In the genomic region with DNA sequence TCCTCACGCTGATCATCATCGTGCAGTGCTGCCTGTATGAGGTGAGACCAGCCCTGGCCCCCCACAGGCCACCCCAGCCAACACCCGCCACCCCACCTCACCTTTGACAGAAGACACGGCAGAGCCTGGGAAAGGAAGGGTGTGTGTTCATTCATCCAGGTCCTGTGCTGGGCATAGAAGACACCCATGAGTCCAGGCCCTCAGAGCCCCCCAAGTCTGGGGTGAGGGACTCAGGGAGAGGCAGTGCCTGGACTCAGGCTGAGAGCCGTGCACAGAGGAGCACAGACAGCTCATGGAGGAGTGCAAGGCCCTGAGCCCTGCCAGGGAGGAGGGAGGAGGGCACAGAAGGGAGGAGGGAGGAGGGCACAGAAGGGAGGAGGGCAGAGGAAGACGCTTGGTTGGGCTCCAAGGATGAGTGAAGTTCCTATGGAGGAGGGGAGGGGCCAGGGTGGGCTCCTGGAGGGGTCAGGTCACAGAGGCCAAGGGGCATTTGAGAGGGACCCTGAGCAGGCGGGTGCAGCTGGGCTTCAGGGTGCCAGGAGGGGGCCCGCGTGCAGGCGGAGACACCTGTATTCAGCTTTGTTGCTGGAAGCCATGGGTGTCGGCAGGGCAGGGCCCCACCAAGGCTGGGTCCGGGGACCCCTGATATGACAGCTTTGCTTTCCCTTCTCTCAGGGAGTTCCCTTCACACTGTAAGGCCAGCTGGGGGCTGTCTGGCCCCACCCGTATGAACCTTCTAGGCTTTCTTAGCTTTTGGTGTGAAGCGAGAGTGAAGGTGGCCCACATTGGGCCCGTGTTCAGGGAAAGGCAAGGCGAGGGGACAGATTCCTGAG, we compare ENCODE assay signal across 24 cellular contexts. TPM values are rescaled to one million over a fixed set of nuclear protein-coding genes. Genes with fewer than 3 reads are reported as not detected.
A peak's percentile ranks its signal among the peaks of the same experiment; 100 is the strongest.
DNase-seq lines count a peak whose midpoint lies in the region; ATAC-seq and TF ChIP-seq lines count a peak whose summit lies in the region.
"Had no signal": no experiment of that assay in that cellular context is flagged by ENCODE, and none has a peak within 500 bp of the region (broad histone marks: within the 10 kb centered on the region; RNA-seq: fewer than 3 reads in every experiment).

No MANE protein-coding gene starts in this region.

- TF ChIP-seq POLR2A in vagina (IDR thresholded peaks at IDR 0.05): no peak

- H3K4me3 Mint-ChIP-seq in mesothelial cell of epicardium: no peak overlapping the region
- H3K4me3 Mint-ChIP-seq: activated naive CD8-positive, alpha-beta T cell treated with anti-CD3 and anti-CD28 coated beads, Interleukin-2, amount 10 ng/mL, durations not matched to agents 7 days and 5 days; activated T-helper 17 cell treated with anti-CD3 and anti-CD28 coated beads, Interleukin-2, amount 50 U/mL, for 72 hours; neural progenitor cell had no signal

- TF ChIP-seq CTCF in mesothelial cell of epicardium (IDR thresholded peaks at IDR 0.05; ENCODE audit: unreplicated experiment): no peak
- TF ChIP-seq CTCF in vagina (IDR thresholded peaks at IDR 0.05): no peak

- no peaks in the 10 kb centered on the region for H3K36me3 ChIP-seq in vagina
- H3K36me3 ChIP-seq: neural progenitor cell, thyroid gland had no signal

- no peaks in the 10 kb centered on the region for H3K27me3 Mint-ChIP-seq in mesothelial cell of epicardium (ENCODE audit: low read depth)
- H3K27me3 Mint-ChIP-seq: activated naive CD8-positive, alpha-beta T cell treated with anti-CD3 and anti-CD28 coated beads, Interleukin-2, amount 10 ng/mL, durations not matched to agents 7 days and 5 days; activated T-helper 17 cell treated with anti-CD3 and anti-CD28 coated beads, Interleukin-2, amount 50 U/mL, for 72 hours; CD8-positive, alpha-beta memory T cell had no signal

- intact Hi-C loops in vagina (cut with DNase I): no loop called here

- H3K27me3 ChIP-seq in vagina: no peaks in the 10 kb centered on the region
- H3K27me3 ChIP-seq: esophagus muscularis mucosa, gastrocnemius medialis, neural progenitor cell, thyroid gland had no signal

- H3K27ac Mint-ChIP-seq in activated naive CD4-positive, alpha-beta T cell treated with anti-CD3 and anti-CD28 coated beads, Interleukin-2, amount 50 U/mL, for 72 hours: peak overlapping the region; percentile 31 to 44
- H3K27ac Mint-ChIP-seq in mesothelial cell of epicardium: peak overlapping the region; percentile 33
- H3K27ac Mint-ChIP-seq: activated naive CD8-positive, alpha-beta T cell treated with anti-CD3 and anti-CD28 coated beads, Interleukin-2, amount 10 ng/mL, durations not matched to agents 7 days and 5 days; activated T-helper 17 cell treated with anti-CD3 and anti-CD28 coated beads, Interleukin-2, amount 50 U/mL, for 72 hours had no signal

- peaks cover 48% of the 10 kb centered on the region for H3K4me1 ChIP-seq in vagina
- H3K4me1 ChIP-seq: neural progenitor cell had no signal

- H3K4me3 ChIP-seq in vagina: no peak overlapping the region
- H3K4me3 ChIP-seq: esophagus muscularis mucosa, gastrocnemius medialis, neural progenitor cell, thyroid gland had no signal

- DNase-seq in activated naive CD4-positive, alpha-beta T cell treated with anti-CD3 and anti-CD28 coated beads, Interleukin-2, amount 50 U/mL, for 72 hours (ENCODE audit: low spot score in 2 of 2): no peak
- no peak for DNase-seq in activated naive CD4-positive, alpha-beta T cell (lab: John Stamatoyannopoulos, UW)
- no peak for DNase-seq in mesothelial cell of epicardium (ENCODE audit: low spot score in 2 of 2, unreplicated experiment in 2 of 2)
- no peak for DNase-seq in vagina (ENCODE audit: extremely low spot score in 2 of 2)
- no peak for DNase-seq in NCI-H2029 (lab: John Stamatoyannopoulos, UW)
- DNase-seq: activated naive CD8-positive, alpha-beta T cell treated with anti-CD3 and anti-CD28 coated beads, Interleukin-2, amount 10 ng/mL, durations not matched to agents 7 days and 5 days; CD8-positive, alpha-beta memory T cell; cerebellar nuclear complex; DMS53; effector memory CD4-positive, alpha-beta T cell; gastrocnemius medialis; GF-D8; HCEC 1CT; hippocampal formation; left ventricle myocardium superior; NCI-H1694 treated with DMSO at 0.1 percent for 48 hours; NCI-H526 treated with DMSO at 0.1 percent for 48 hours; stimulated activated CD4-positive, alpha-beta T cell treated with anti-CD3 and anti-CD28 coated beads, Interleukin-1b, Interleukin-23, amount 100 ng/mL, for 48 hours; thyroid gland had no signal

- no peaks in the 10 kb centered on the region for H3K9me3 Mint-ChIP-seq in activated naive CD4-positive, alpha-beta T cell treated with anti-CD3 and anti-CD28 coated beads, Interleukin-2, amount 50 U/mL, for 72 hours
- no peaks in the 10 kb centered on the region for H3K9me3 Mint-ChIP-seq in mesothelial cell of epicardium
- H3K9me3 Mint-ChIP-seq: activated naive CD8-positive, alpha-beta T cell treated with anti-CD3 and anti-CD28 coated beads, Interleukin-2, amount 10 ng/mL, durations not matched to agents 7 days and 5 days; activated T-helper 17 cell treated with anti-CD3 and anti-CD28 coated beads, Interleukin-2, amount 50 U/mL, for 72 hours; CD8-positive, alpha-beta memory T cell; neural progenitor cell had no signal

- H3K27ac ChIP-seq in vagina: peak overlapping the region; percentile 90
- H3K27ac ChIP-seq: esophagus muscularis mucosa, gastrocnemius medialis, KMS-11, neural progenitor cell, thyroid gland had no signal

- H3K9me3 ChIP-seq in vagina: no peaks in the 10 kb centered on the region
- H3K9me3 ChIP-seq: esophagus muscularis mucosa, gastrocnemius medialis, thyroid gland had no signal

- ATAC-seq in activated naive CD4-positive, alpha-beta T cell treated with anti-CD3 and anti-CD28 coated beads, Interleukin-2, amount 50 U/mL, for 72 hours: no peak
- no peak for ATAC-seq in SK-N-SH treated with all-trans-retinoic acid at 6 μM for 48 hours
- ATAC-seq: activated T-helper 17 cell treated with anti-CD3 and anti-CD28 coated beads, Interleukin-2, amount 50 U/mL, for 72 hours; gastrocnemius medialis; left ventricle myocardium superior had no signal

- H3K36me3 Mint-ChIP-seq in activated naive CD4-positive, alpha-beta T cell treated with anti-CD3 and anti-CD28 coated beads, Interleukin-2, amount 50 U/mL, for 72 hours: no peaks in the 10 kb centered on the region
- no peaks in the 10 kb centered on the region for H3K36me3 Mint-ChIP-seq in mesothelial cell of epicardium
- H3K36me3 Mint-ChIP-seq: activated naive CD8-positive, alpha-beta T cell treated with anti-CD3 and anti-CD28 coated beads, Interleukin-2, amount 10 ng/mL, durations not matched to agents 7 days and 5 days had no signal

- H3K4me1 Mint-ChIP-seq in mesothelial cell of epicardium: peaks cover 8% of the 10 kb centered on the region
- H3K4me1 Mint-ChIP-seq: activated naive CD8-positive, alpha-beta T cell treated with anti-CD3 and anti-CD28 coated beads, Interleukin-2, amount 10 ng/mL, durations not matched to agents 7 days and 5 days; activated T-helper 17 cell treated with anti-CD3 and anti-CD28 coated beads, Interleukin-2, amount 50 U/mL, for 72 hours; CD8-positive, alpha-beta memory T cell had no signal

TF ChIP-seq in SK-N-SH treated with all-trans-retinoic acid at 6 μM for 48 hours, 23 proteins besides CTCF, POLR2A, EP300 and RAD21 (continues in another document):
- TF ChIP-seq CREB5 (CRISPR knock-in tag; IDR thresholded peaks at IDR 0.05; ENCODE audit: low read depth): no peak
- no peak for TF ChIP-seq OSR1 (CRISPR knock-in tag; IDR thresholded peaks at IDR 0.05)
- no peak for TF ChIP-seq TOX (CRISPR knock-in tag; IDR thresholded peaks at IDR 0.05; ENCODE audit: borderline replicate concordance)
- TF ChIP-seq ZNF8 (CRISPR knock-in tag; IDR thresholded peaks at IDR 0.05): no peak
- TF ChIP-seq SNAI2 (CRISPR knock-in tag; IDR thresholded peaks at IDR 0.05): no peak
- no peak for TF ChIP-seq ZNF565 (CRISPR knock-in tag; conservative IDR thresholded peaks at IDR 0.05; ENCODE audit: low read depth)
- TF ChIP-seq CSDC2 (CRISPR knock-in tag; IDR thresholded peaks at IDR 0.05): no peak

RNA-seq across cellular contexts. Expression of gene TAX1BP3, which starts 11.4 kb away (rescaled TPM):
- 10 to 100 TPM; 17.2 to 24.7 TPM for total RNA-seq in activated naive CD4-positive, alpha-beta T cell treated with anti-CD3 and anti-CD28 coated beads, Interleukin-2, amount 50 U/mL, for 72 hours
- total RNA-seq in mesothelial cell of epicardium: 133 to 136 TPM (median 135 TPM) in 3 replicates
- 78.1 TPM for total RNA-seq in vagina

RNA-seq across cellular contexts. Expression of gene EMC6, which starts 11.6 kb away (rescaled TPM):
- 10 to 100 TPM; 41.6 to 49.8 TPM for total RNA-seq in activated naive CD4-positive, alpha-beta T cell treated with anti-CD3 and anti-CD28 coated beads, Interleukin-2, amount 50 U/mL, for 72 hours
- total RNA-seq in mesothelial cell of epicardium: 33.1 to 36.5 TPM (median 33.6 TPM) in 3 replicates
- 18.9 TPM for total RNA-seq in vagina

RNA-seq across cellular contexts. Expression of gene CTNS, which starts 20.4 kb away (rescaled TPM):
- total RNA-seq in activated naive CD4-positive, alpha-beta T cell treated with anti-CD3 and anti-CD28 coated beads, Interleukin-2, amount 50 U/mL, for 72 hours: 1 to 10 TPM; 4.9 to 8.7 TPM
- total RNA-seq in mesothelial cell of epicardium (11.1 to 13.4 TPM (median 12.0 TPM) in 3 replicates), vagina (35.6 TPM)

RNA-seq across cellular contexts. Expression of gene SHPK, which starts 20.9 kb away (rescaled TPM):
- 10 to 100 TPM in 1 of 2 donors, 1 to 10 TPM in 1; 8.5 to 13.6 TPM for total RNA-seq in activated naive CD4-positive, alpha-beta T cell treated with anti-CD3 and anti-CD28 coated beads, Interleukin-2, amount 50 U/mL, for 72 hours
- 17.6 to 19.3 TPM (median 18.9 TPM) in 3 replicates for total RNA-seq in mesothelial cell of epicardium
- 14.0 TPM for total RNA-seq in vagina

RNA-seq across cellular contexts. Expression of gene P2RX5, which starts 39.0 kb away (rescaled TPM):
- 100 to 1,000 TPM in 1 of 2 donors, 10 to 100 TPM in 1; 82.9 to 120 TPM for total RNA-seq in activated naive CD4-positive, alpha-beta T cell treated with anti-CD3 and anti-CD28 coated beads, Interleukin-2, amount 50 U/mL, for 72 hours
- total RNA-seq in mesothelial cell of epicardium (0.18 to 0.66 TPM (median 0.24 TPM) in 3 replicates), vagina (1.7 TPM)
